Comparison of ENCODE assay signal across 11 cellular contexts in the genomic region with DNA sequence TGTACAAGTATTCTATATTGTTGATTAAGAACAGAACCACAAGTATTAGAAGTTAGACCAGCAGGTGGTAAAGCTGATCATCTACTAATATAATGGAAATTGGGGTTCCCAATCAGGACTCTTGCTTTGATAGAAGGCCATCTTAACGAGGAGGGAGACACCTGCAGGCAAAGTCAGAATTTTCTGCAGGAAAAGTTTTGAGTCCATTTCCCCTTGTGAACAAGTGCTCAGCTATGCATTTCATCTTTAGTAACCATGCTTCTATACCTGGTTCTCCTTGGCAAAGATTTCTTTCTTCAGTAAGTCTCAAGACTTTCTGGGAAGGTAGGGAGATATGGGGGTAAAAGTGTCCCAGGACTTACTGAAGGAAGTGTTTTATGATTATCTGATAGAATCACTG. TPM values are rescaled to one million over a fixed set of nuclear protein-coding genes. Genes with fewer than 3 reads are reported as not detected.
A peak's percentile ranks its signal among the peaks of the same experiment; 100 is the strongest.
DNase-seq lines count a peak whose midpoint lies in the region; ATAC-seq and TF ChIP-seq lines count a peak whose summit lies in the region.
"Had no signal": no experiment of that assay in that cellular context is flagged by ENCODE, and none has a peak within 500 bp of the region (broad histone marks: within the 10 kb centered on the region; RNA-seq: fewer than 3 reads in every experiment).

No MANE protein-coding gene starts in this region.

- H3K4me3 ChIP-seq in AG04450 (ENCODE audit: low read depth, low read length) (no peak overlapping the region), GM12864 (ENCODE audit: low read depth, low read length) (no peak overlapping the region), PC-3 (ENCODE audit: low read length) (no peak overlapping the region), fibroblast of mammary gland (ENCODE audit: control insufficient read depth, low read depth, low read length) (no peak overlapping the region)

- H3K9ac ChIP-seq in PC-3 (ENCODE audit: low read length): no peak overlapping the region

- no peaks in the 10 kb centered on the region for H3F3A ChIP-seq in PC-3 (ENCODE audit: low read length, unreplicated experiment)

- H4K20me1 ChIP-seq in PC-3 (ENCODE audit: low read length): no peaks in the 10 kb centered on the region; the same call in 1 of the 2 replicates

- no peak overlapping the region for H3K27ac ChIP-seq in AG04450 (ENCODE audit: low read depth, low read length)
- H3K27ac ChIP-seq in PC-3 (ENCODE audit: low read length): no peak overlapping the region
- H3K27ac ChIP-seq: neutrophil had no signal

- CTCF ChIA-PET in AG04450 (lab: Charles Lee): interaction anchor here (2.4 kb wide), 1 partner anchor 449 kb away, joined by 15 read pairs; no protein-coding TSS in a partner anchor
- CTCF ChIA-PET in PC-3 (lab: Charles Lee): no interaction called here

- no TSS peak for BruUV-seq in PC-3 (replicated peaks; lab: Mats Ljungman, UMichigan)

- intact Hi-C loops in PC-3 (cut with micrococcal nuclease): no loop called here

- TF ChIP-seq CTCF in AG04450 (IDR thresholded peaks at IDR 0.05; ENCODE audit: low read depth, low read length) (peak; percentile 29), GM12864 (IDR thresholded peaks at IDR 0.05; ENCODE audit: low read depth, low read length, missing control alignments) (peak; percentile 40), PC-3 (conservative IDR thresholded peaks at IDR 0.05; ENCODE audit: low read depth, low read length) (peak; percentile 60), fibroblast of mammary gland (conservative IDR thresholded peaks at IDR 0.05; ENCODE audit: control insufficient read depth, insufficient read depth, low read depth, low read length) (peak; percentile 38)

- no peaks in the 10 kb centered on the region for H3K27me3 ChIP-seq in AG04450 (ENCODE audit: control insufficient read depth, insufficient read depth, low read length)
- H3K27me3 ChIP-seq in PC-3 (ENCODE audit: low read length): no peaks in the 10 kb centered on the region

- no peaks in the 10 kb centered on the region for H3K36me3 ChIP-seq in PC-3 (ENCODE audit: low read depth, low read length)
- H3K36me3 ChIP-seq: neutrophil had no signal

- H3K9me2 ChIP-seq in PC-3 (replicated peaks; ENCODE audit: low read length): no peaks in the 10 kb centered on the region

- DNase-seq in AG04450 (ENCODE audit: low read depth, low spot score) (no peak), GM12864 (ENCODE audit: low read depth) (no peak), PC-3 (peak; percentile 49), fibroblast of mammary gland (ENCODE audit: low read depth) (peak; percentile 37), C1 segment of cervical spinal cord (lab: John Stamatoyannopoulos, UW) (no peak), hypothalamus (lab: John Stamatoyannopoulos, UW) (no peak)
- DNase-seq: activated CD4-positive, CD25-positive, alpha-beta regulatory T cell treated with anti-CD3 and anti-CD28 coated beads, Interleukin-2, amount 50 U/mL, for 72 hours; NCI-H2171 treated with DMSO at 0.1 percent for 48 hours had no signal

- peaks cover 46% of the 10 kb centered on the region for H3K4me1 ChIP-seq in PC-3 (ENCODE audit: insufficient read depth, low read length)

- no peaks in the 10 kb centered on the region for H3K79me2 ChIP-seq in PC-3 (ENCODE audit: low read length)

- H3K4me2 ChIP-seq in PC-3 (ENCODE audit: low read length): 0 out of 2 replicates have a peak overlapping the region, but pooled peaks have one; percentile 20

- no peaks in the 10 kb centered on the region for H3K9me3 ChIP-seq in AG04450 (ENCODE audit: control insufficient read depth, insufficient read depth, low read length)
- H3K9me3 ChIP-seq in PC-3 (ENCODE audit: low read length): no peaks in the 10 kb centered on the region
- H3K9me3 ChIP-seq: neutrophil had no signal

- POLR2A ChIA-PET in AG04450 (lab: Yijun Ruan, JAX): no interaction called here
- POLR2A ChIA-PET in PC-3 (lab: Charles Lee; ENCODE audit: unreplicated experiment): no interaction called here

- H2AFZ ChIP-seq in PC-3 (ENCODE audit: low read length): no peak overlapping the region

- ATAC-seq in PC-3 (no peak), GM18517 (IDR thresholded peaks at IDR 0.05; ENCODE audit: unreplicated experiment) (no peak), GM21528 (IDR thresholded peaks at IDR 0.05; ENCODE audit: low FRiP score, unreplicated experiment) (no peak)

RNA-seq across cellular contexts. Expression of a gene that starts 36.1 kb away (rescaled TPM):
- polyA plus RNA-seq in AG04450 (2011; rRNA removed): 16.7 and 24.1 TPM in 2 replicates
- 9.7 and 16.9 TPM in 2 replicates for polyA minus RNA-seq in AG04450 (2011; rRNA and poly(A)+ RNA removed)
- 6.0 and 9.0 TPM in 2 replicates for total RNA-seq in PC-3 (2014; rRNA removed)

Comparison
In these comparisons a context has a peak if more than half of its experiments do, and no peak if none do; other contexts are left out.
1. DNase-seq: peak in PC-3 (single experiment) and fibroblast of mammary gland (single experiment); none in AG04450 (single experiment), GM12864 (single experiment), C1 segment of cervical spinal cord (0 of 14) and hypothalamus (0 of 51).
2. Peak in every context shown above with its lines, with median percentiles within 50 percentile points of each other: CTCF ChIP-seq.